Comparison of ENCODE assay signal across 19 cellular contexts in the genomic region with DNA sequence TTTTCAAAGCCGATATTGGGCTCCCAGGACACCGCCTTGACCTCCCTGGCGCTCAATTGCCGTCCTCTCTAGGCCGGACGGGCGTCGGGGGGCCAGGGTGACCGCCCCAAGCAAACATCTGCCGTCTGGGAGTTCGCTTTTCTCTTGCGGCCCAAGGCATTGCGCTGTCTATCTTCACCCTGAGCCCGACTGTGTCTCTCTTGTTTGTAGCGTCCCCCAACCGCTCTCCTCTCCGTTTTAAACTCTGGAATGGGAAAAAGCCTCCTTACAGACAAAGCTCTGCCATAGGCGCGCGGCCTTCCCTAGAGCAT. TPM values are rescaled to one million over a fixed set of nuclear protein-coding genes. Genes with fewer than 3 reads are reported as not detected.
DNase-seq lines count a peak whose midpoint lies in the region; ATAC-seq and TF ChIP-seq lines count a peak whose summit lies in the region.
"Had no signal": no experiment of that assay in that cellular context is flagged by ENCODE, and none has a peak within 500 bp of the region (broad histone marks: within the 10 kb centered on the region; RNA-seq: fewer than 3 reads in every experiment).

No MANE protein-coding gene starts in this region.

- 28% methylated on average over 20 of the region's 20 CpGs for WGBS in right cardiac atrium
- WGBS in mesendoderm (ENCODE audit: extremely low coverage, insufficient coverage, low lambda C conversion rate), result no CpG with 5 or more reads among the region's 20 CpGs
- 26% methylated on average over 16 of the region's 20 CpGs for WGBS in right lobe of liver (ENCODE audit: insufficient coverage, low coverage, low lambda C conversion rate, missing lambda C conversion rate)

- H3K9me3 Mint-ChIP-seq in central memory CD8-positive, alpha-beta T cell, result no peaks in the 10 kb centered on the region
- H3K9me3 Mint-ChIP-seq in type B pancreatic cell, result no peaks in the 10 kb centered on the region

- peaks cover 64% of the 10 kb centered on the region for H3K27me3 Mint-ChIP-seq in central memory CD8-positive, alpha-beta T cell
- H3K27me3 Mint-ChIP-seq in type B pancreatic cell, result peaks cover 92% of the 10 kb centered on the region

- no peak overlapping the region for H3K23ac ChIP-seq in mesendoderm (ENCODE audit: low read length)

- no peaks in the 10 kb centered on the region for H3K79me2 ChIP-seq in mesendoderm (ENCODE audit: control insufficient read depth, insufficient read depth, low read length)

- H3K56ac ChIP-seq in mesendoderm (ENCODE audit: low read length), result no peak overlapping the region

- H4K8ac ChIP-seq in mesendoderm (ENCODE audit: low read depth, low read length), result no peak overlapping the region

- H3K4me1 ChIP-seq in left ventricle myocardium inferior (peaks cover 27% of the 10 kb centered on the region), right cardiac atrium (ENCODE audit: control insufficient read depth, insufficient read depth, low read length) (peaks cover 2% of the 10 kb centered on the region), mesendoderm (ENCODE audit: control insufficient read depth, low read depth, low read length) (no peaks in the 10 kb centered on the region), right lobe of liver (no peaks in the 10 kb centered on the region)
- H3K4me1 ChIP-seq: pancreas had no signal

- H2BK15ac ChIP-seq in mesendoderm (replicated peaks; ENCODE audit: low read depth), result no peak overlapping the region

- no peak overlapping the region for H2BK120ac ChIP-seq in mesendoderm (ENCODE audit: low read depth, low read length)

- H2BK5ac ChIP-seq in mesendoderm (ENCODE audit: low read length), result no peak overlapping the region

- no peak overlapping the region for H2AK5ac ChIP-seq in mesendoderm (ENCODE audit: low read length)

- H3K27ac Mint-ChIP-seq in central memory CD8-positive, alpha-beta T cell (ENCODE audit: low read depth), result no peak overlapping the region
- H3K27ac Mint-ChIP-seq in type B pancreatic cell, result peak overlapping the region; percentile 34

- H3K9me3 ChIP-seq in left ventricle myocardium inferior (replicated peaks) (no peaks in the 10 kb centered on the region), right cardiac atrium (ENCODE audit: control insufficient read depth, low read length) (no peaks in the 10 kb centered on the region), right lobe of liver (no peaks in the 10 kb centered on the region)
- H3K9me3 ChIP-seq: mucosa of descending colon, pancreas, sigmoid colon, thoracic aorta had no signal

- H3K4me3 ChIP-seq in left ventricle myocardium inferior (peak overlapping the region; percentile 41), right cardiac atrium (ENCODE audit: low read length) (no peak overlapping the region), mesendoderm (ENCODE audit: low read length) (no peak overlapping the region), right lobe of liver (no peak overlapping the region)
- H3K4me3 ChIP-seq: mucosa of descending colon, pancreas had no signal

- no peak for ATAC-seq in right cardiac atrium
- no peak for ATAC-seq in central memory CD8-positive, alpha-beta T cell (replicated peaks; ENCODE audit: extremely low read depth, poor library complexity, severe bottlenecking)
- no peak for ATAC-seq in right lobe of liver
- ATAC-seq: Right ventricle myocardium inferior had no signal

- H3K27ac ChIP-seq in left ventricle myocardium inferior (replicated peaks) (no peak overlapping the region), right cardiac atrium (ENCODE audit: low read length) (no peak overlapping the region), mesendoderm (ENCODE audit: low read depth, low read length) (no peak overlapping the region), right lobe of liver (no peak overlapping the region)
- H3K27ac ChIP-seq: C4-2B, esophagus squamous epithelium, pancreas, sigmoid colon, thoracic aorta had no signal

- TF ChIP-seq CTCF in left ventricle myocardium inferior (IDR thresholded peaks at IDR 0.05; ENCODE audit: borderline replicate concordance) (no peak), type B pancreatic cell (conservative IDR thresholded peaks at IDR 0.05) (no peak), right lobe of liver (IDR thresholded peaks at IDR 0.05) (no peak)

- no peak overlapping the region for H4K5ac ChIP-seq in mesendoderm (ENCODE audit: low read length)

- H3K18ac ChIP-seq in mesendoderm (ENCODE audit: low read length), result no peak overlapping the region

- peaks cover 11% of the 10 kb centered on the region for H3K4me1 Mint-ChIP-seq in central memory CD8-positive, alpha-beta T cell
- H3K4me1 Mint-ChIP-seq in type B pancreatic cell (ENCODE audit: unreplicated experiment), result peaks cover 23% of the 10 kb centered on the region

- peaks cover 3% of the 10 kb centered on the region for H3K36me3 Mint-ChIP-seq in central memory CD8-positive, alpha-beta T cell (ENCODE audit: insufficient read depth)
- H3K36me3 Mint-ChIP-seq in type B pancreatic cell, result no peaks in the 10 kb centered on the region

- H3K4ac ChIP-seq in mesendoderm (ENCODE audit: low read depth, low read length), result no peak overlapping the region

- H3K36me3 ChIP-seq in left ventricle myocardium inferior (no peaks in the 10 kb centered on the region), mesendoderm (ENCODE audit: control insufficient read depth, insufficient read depth, low read length) (no peaks in the 10 kb centered on the region), right lobe of liver (no peaks in the 10 kb centered on the region)
- H3K36me3 ChIP-seq: esophagus squamous epithelium, pancreas, sigmoid colon, thoracic aorta had no signal

- intact Hi-C loops in left ventricle myocardium inferior (cut with micrococcal nuclease), result no loop called here
- intact Hi-C loops in right cardiac atrium (cut with DNase I), result no loop called here
- intact Hi-C loops in right lobe of liver (cut with DNase I), result no loop called here

- no peak for DNase-seq in left ventricle myocardium inferior
- DNase-seq in right cardiac atrium, result no peak
- no peak for DNase-seq in central memory CD8-positive, alpha-beta T cell (ENCODE audit: low spot score in 2 of 2)
- DNase-seq in mesendoderm, result peak; percentile 27
- no peak for DNase-seq in type B pancreatic cell (ENCODE audit: extremely low spot score, unreplicated experiment)
- DNase-seq in right lobe of liver, result no peak
- DNase-seq in kidney tubule cell (ENCODE audit: low spot score), result no peak
- no peak for DNase-seq in MV-4-11 (lab: John Stamatoyannopoulos, UW)
- DNase-seq: activated naive CD4-positive, alpha-beta T cell; effector CD4-positive, alpha-beta T cell; esophagus squamous epithelium; NCI-H187 treated with DMSO at 0.1 percent for 48 hours; sigmoid colon had no signal

- H3K4me3 Mint-ChIP-seq in central memory CD8-positive, alpha-beta T cell, result peak overlapping the region; percentile 31
- peak overlapping the region; percentile 76 for H3K4me3 Mint-ChIP-seq in type B pancreatic cell

- TF ChIP-seq POLR2A in right lobe of liver (IDR thresholded peaks at IDR 0.05), result no peak

- H3K79me1 ChIP-seq in mesendoderm (ENCODE audit: low read length), result no peaks in the 10 kb centered on the region

- no peak overlapping the region for H3K9ac ChIP-seq in mesendoderm (ENCODE audit: low read length)

- no peak overlapping the region for H3K4me2 ChIP-seq in mesendoderm (ENCODE audit: low read length)

- peaks cover 97% of the 10 kb centered on the region for H3K27me3 ChIP-seq in left ventricle myocardium inferior (ENCODE audit: low read depth)
- H3K27me3 ChIP-seq in right cardiac atrium (ENCODE audit: control insufficient read depth, insufficient read depth), result no peaks in the 10 kb centered on the region
- H3K27me3 ChIP-seq in mesendoderm (ENCODE audit: insufficient read depth, low read length, poor library complexity), result peaks cover 46% of the 10 kb centered on the region
- peaks cover 0 to 61% of the 10 kb centered on the region in 2 donors for H3K27me3 ChIP-seq in right lobe of liver

RNA-seq across cellular contexts. Expression of a gene that starts 0.6 kb away (rescaled TPM):
- not detected for total RNA-seq in left ventricle myocardium inferior
- not detected for total RNA-seq in right cardiac atrium
- polyA plus RNA-seq in right cardiac atrium, result not detected
- polyA plus RNA-seq in mesendoderm (2013, experiment 1 of 2), result 0.04 TPM
- 0.01 TPM for polyA plus RNA-seq in mesendoderm (2013, experiment 2 of 2)
- 12.1 and 12.4 TPM in 2 replicates for total RNA-seq in type B pancreatic cell (ENCODE audit: low replicate concordance)
- total RNA-seq in right lobe of liver, result not detected
- total RNA-seq: esophagus squamous epithelium, liver, Right ventricle myocardium inferior, sigmoid colon, thoracic aorta had no signal
- polyA plus RNA-seq: liver had no signal

Comparison
In these comparisons a context has a peak if more than half of its experiments do, and no peak if none do; other contexts are left out.
1. RNA of a gene that starts 0.6 kb away (total RNA-seq): 12.1 to 12.4 TPM in type B pancreatic cell; not detected in left ventricle myocardium inferior (single experiment), not detected in right cardiac atrium and not detected in right lobe of liver; every median in the first group is over 10 times any median in the second.